In genomic region chr17:28898261-28898955, GRCh38 we compare ENCODE assay signal across 1 cellular context.
TF ChIP-seq lines count a peak whose summit lies in the region.

No MANE protein-coding gene starts in this region.

TF ChIP-seq in GM23338, 12 proteins besides CTCF, POLR2A, EP300 and RAD21 (continued from another document):
- TF ChIP-seq ZNF462 (CRISPR knock-in tag; IDR thresholded peaks at IDR 0.05) = no peak
- no peak for TF ChIP-seq NANOG (IDR thresholded peaks at IDR 0.05; ENCODE audit: borderline replicate concordance)
- no peak for TF ChIP-seq ETS1 (IDR thresholded peaks at IDR 0.05)
